8 cellular contexts compared by ENCODE assay signal in genomic region chr16:24070851-24071250, GRCh38.
DNase-seq lines count a peak whose midpoint lies in the region; ATAC-seq and TF ChIP-seq lines count a peak whose summit lies in the region.

No MANE protein-coding gene starts in this region.

- no peak overlapping the region for H3K4me2 ChIP-seq in osteoblast (ENCODE audit: insufficient read depth, low read length)

- no peak overlapping the region for H3K27ac ChIP-seq in osteoblast (ENCODE audit: low read depth, low read length)

- H4K20me1 ChIP-seq in osteoblast (ENCODE audit: insufficient read depth, low read length) = no peaks in the 10 kb centered on the region

- no peaks in the 10 kb centered on the region for H3K36me3 ChIP-seq in osteoblast (ENCODE audit: insufficient read depth, low read length)

- H3K79me2 ChIP-seq in osteoblast (ENCODE audit: insufficient read depth, low read length) = no peaks in the 10 kb centered on the region

- peak; percentile 56 for DNase-seq in activated CD8-positive, alpha-beta memory T cell treated with anti-CD3 and anti-CD28 coated beads for 24 hours
- no peak for DNase-seq in activated CD8-positive, alpha-beta memory T cell treated with anti-CD3 and anti-CD28 coated beads, Interleukin-2, amount 50 U/mL, for 4 hours
- peak; percentile 60 for DNase-seq in HT-29 (ENCODE audit: low spot score)
- peak; percentile 29 for DNase-seq in SKM-1 (lab: John Stamatoyannopoulos, UW; ENCODE audit: unreplicated experiment)
- DNase-seq in epithelial cell of proximal tubule (ENCODE audit: low read depth) = no peak
- no peak for DNase-seq in osteoblast (ENCODE audit: insufficient read length, low spot score, missing footprints)

- ATAC-seq in HG02642 (IDR thresholded peaks at IDR 0.05; ENCODE audit: poor library complexity, unreplicated experiment) (no peak), HG03025 (IDR thresholded peaks at IDR 0.05; ENCODE audit: low FRiP score, unreplicated experiment) (no peak)

- H2AFZ ChIP-seq in osteoblast (ENCODE audit: low read length) = no peak overlapping the region

- H3K9me3 ChIP-seq in osteoblast (ENCODE audit: low read depth, low read length) = no peaks in the 10 kb centered on the region

- peak; percentile 55 for TF ChIP-seq CTCF in epithelial cell of proximal tubule (conservative IDR thresholded peaks at IDR 0.05; ENCODE audit: low read depth, low read length)
- peak; percentile 37 for TF ChIP-seq CTCF in osteoblast (IDR thresholded peaks at IDR 0.05; ENCODE audit: extremely low read depth, low read depth, low read length)

- H3K27me3 ChIP-seq in osteoblast (ENCODE audit: insufficient read depth, low read length) = no peaks in the 10 kb centered on the region

- no peaks in the 10 kb centered on the region for H3K4me1 ChIP-seq in osteoblast (ENCODE audit: insufficient read depth, low read length)

- H3K4me3 ChIP-seq in epithelial cell of proximal tubule (ENCODE audit: low read depth, low read length) (no peak overlapping the region), osteoblast (ENCODE audit: insufficient read depth, low read length) (no peak overlapping the region)

Comparison
In these comparisons a context has a peak if more than half of its experiments do, and no peak if none do; other contexts are left out.
1. DNase-seq: peak in activated CD8-positive, alpha-beta memory T cell treated with anti-CD3 and anti-CD28 coated beads for 24 hours (single experiment), HT-29 (single experiment) and SKM-1 (single experiment); none in activated CD8-positive, alpha-beta memory T cell treated with anti-CD3 and anti-CD28 coated beads, Interleukin-2, amount 50 U/mL, for 4 hours (single experiment), epithelial cell of proximal tubule (single experiment) and osteoblast (single experiment).